ENCODE assay signal across 8 cellular contexts in the genomic region with DNA sequence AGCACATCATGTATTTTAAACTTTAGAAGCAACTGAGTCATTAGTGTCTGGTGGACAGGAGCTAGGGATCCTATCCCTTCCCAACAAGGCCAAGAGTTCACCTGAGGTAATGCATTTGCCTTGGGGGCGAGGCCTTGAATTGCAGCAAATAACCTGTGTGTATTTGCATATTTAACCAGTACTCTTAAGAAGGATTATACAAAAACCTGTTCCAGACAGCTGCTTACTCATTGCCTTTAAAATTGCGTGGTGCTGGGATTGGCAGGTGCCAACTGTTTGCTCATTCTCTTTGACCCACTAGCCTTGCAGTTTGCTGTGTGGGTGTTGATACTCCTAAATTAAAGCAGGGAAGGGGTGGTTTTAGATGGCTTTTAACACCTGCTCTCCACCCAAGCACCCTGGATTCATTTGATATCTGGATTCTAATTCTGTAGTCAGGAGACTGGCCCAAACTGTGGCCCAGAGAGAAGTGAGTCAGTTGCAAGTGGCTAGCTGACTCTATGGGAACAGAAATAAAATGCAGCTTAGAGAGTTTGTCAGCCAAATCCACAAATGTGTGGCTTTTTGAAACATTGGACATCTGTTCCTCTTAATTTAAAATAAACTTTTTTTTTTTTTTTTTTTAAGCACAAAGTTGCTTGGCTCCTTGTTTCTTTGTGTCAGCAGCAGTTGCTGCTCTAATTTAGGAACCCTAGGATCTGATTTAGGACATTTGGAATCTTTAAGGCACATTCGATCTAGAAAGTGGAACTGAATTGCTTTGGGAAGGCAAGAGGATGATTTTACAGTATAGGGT. TPM values are rescaled to one million over a fixed set of nuclear protein-coding genes. Genes with fewer than 3 reads are reported as not detected.
DNase-seq lines count a peak whose midpoint lies in the region; ATAC-seq and TF ChIP-seq lines count a peak whose summit lies in the region.

No MANE protein-coding gene starts in this region.

- CTCF ChIA-PET in HCT116 (lab: Charles Lee): interaction anchor here (0.7 to 2.7 kb wide), 6 partner anchors 14 to 97 kb away, joined by 3 to 20 read pairs (median 4); no protein-coding TSS in a partner anchor

- peaks cover 67% of the 10 kb centered on the region for H3K4me1 Mint-ChIP-seq in activated naive CD8-positive, alpha-beta T cell (ENCODE audit: low read depth)

- BruUV-seq in HCT116 (replicated peaks; lab: Mats Ljungman, UMichigan): TSS peak; percentile 57

- peaks cover 82 to 98% of the 10 kb centered on the region in 2 experiments for H3K4me1 ChIP-seq in HCT116 (ENCODE audit: control insufficient read depth in 1 of 2, insufficient read depth in 2 of 2, low read length in 2 of 2)
- peaks cover 36 to 99% (median 69%) of the 10 kb centered on the region in 6 donors for H3K4me1 ChIP-seq in spleen

- peaks cover 15% of the 10 kb centered on the region for H3K36me3 Mint-ChIP-seq in activated naive CD8-positive, alpha-beta T cell

- intact Hi-C loops in HCT116 (cut with micrococcal nuclease) (no loop called here), spleen (cut with DNase I; ENCODE audit: low total_unique reads) (no loop called here)

- H3K9ac ChIP-seq in HCT116 (ENCODE audit: low read length): peak overlapping the region; percentile 92

- H3K27me3 ChIP-seq in HCT116 (ENCODE audit: insufficient read depth, low read length): no peaks in the 10 kb centered on the region
- H3K27me3 ChIP-seq in spleen (replicated peaks in 1 of 7): no peaks in the 10 kb centered on the region

- H3K27ac Mint-ChIP-seq in activated naive CD8-positive, alpha-beta T cell: peak overlapping the region; percentile 100

- no peak overlapping the region for H2AFZ ChIP-seq in HCT116 (ENCODE audit: low read depth, low read length, poor library complexity, severe bottlenecking)

- no peaks in the 10 kb centered on the region for H3K9me3 ChIP-seq in HCT116 (ENCODE audit: control insufficient read depth in 1 of 2, insufficient read depth in 1 of 2, low read depth in 1 of 2, low read length in 2 of 2)
- H3K9me3 ChIP-seq in spleen: no peaks in the 10 kb centered on the region

- peak overlapping the region in 1 of 2 experiments; percentile 32; a peak in 2 of 4 replicates for H3K4me3 ChIP-seq in HCT116 (replicated peaks in 1 of 2; ENCODE audit: low read depth in 1 of 2, low read length in 2 of 2)
- no peak overlapping the region for H3K4me3 ChIP-seq in spleen

- TF ChIP-seq POLR2A in HCT116 (IDR thresholded peaks at IDR 0.05; ENCODE audit: borderline replicate concordance, extremely low read depth, insufficient read depth, insufficient read length) (no peak), spleen (IDR thresholded peaks at IDR 0.05) (no peak)

- H3K27ac ChIP-seq in HCT116 (ENCODE audit: low read depth, low read length) (peak overlapping the region; percentile 97), spleen (peak overlapping the region; percentile 66 to 92 (median 82))

- TF ChIP-seq CTCF in HCT116 (IDR thresholded peaks at IDR 0.05 in 2 of 3, conservative IDR thresholded peaks at IDR 0.05 in 1 of 3; ENCODE audit: borderline replicate concordance in 1 of 3, insufficient read depth in 1 of 3, low read depth in 2 of 3, low read length in 2 of 3): no peak
- TF ChIP-seq CTCF in spleen (IDR thresholded peaks at IDR 0.05 in 8 of 11, conservative IDR thresholded peaks at IDR 0.05 in 3 of 11): no peak

- H3K27me3 Mint-ChIP-seq in activated naive CD8-positive, alpha-beta T cell: no peaks in the 10 kb centered on the region

- POLR2A ChIA-PET in HCT116 (lab: Charles Lee): interaction anchor here (0.7 to 15.2 kb wide), 10 partner anchors 8 to 139 kb away, joined by 3 to 443 read pairs (median 4); a partner anchor contains a TSS

- peak overlapping the region; percentile 74 for H3K4me3 Mint-ChIP-seq in activated naive CD8-positive, alpha-beta T cell

- peaks cover 7% of the 10 kb centered on the region for H3K79me2 ChIP-seq in HCT116 (ENCODE audit: insufficient read depth, low read length)

- RAD21 ChIA-PET in HCT116 (lab: Charles Lee; ENCODE audit: low non-redundant PET in 1 of 2, low total read pairs in 2 of 2, uncharacterized antibody in 2 of 2, unreplicated experiment in 2 of 2): no interaction called here

- H4K20me1 ChIP-seq in HCT116 (ENCODE audit: insufficient read depth): no peaks in the 10 kb centered on the region

- H3K36me3 ChIP-seq in HCT116 (ENCODE audit: control insufficient read depth in 1 of 2, insufficient read depth in 2 of 2, low read length in 2 of 2) (peaks cover under 1 to 4% of the 10 kb centered on the region in 2 experiments; a peak in 3 of 4 replicates), spleen (peaks cover 0 to 24% (median 1%) of the 10 kb centered on the region in 6 donors)

- H3K9me3 Mint-ChIP-seq in activated naive CD8-positive, alpha-beta T cell (ENCODE audit: low read depth): no peaks in the 10 kb centered on the region

- peak overlapping the region; percentile 68 for H3K4me2 ChIP-seq in HCT116 (ENCODE audit: low read length)

- DNase-seq in AG20443 (ENCODE audit: low spot score) (peak; percentile 34), HCT116 (ENCODE audit: low read depth, low spot score) (peak; percentile 90), NCI-H748 (lab: John Stamatoyannopoulos, UW; ENCODE audit: unreplicated experiment) (peak; percentile 96), hepatic stellate cell (ENCODE audit: low spot score) (peak; percentile 31), spleen (no peak), T1000 (lab: John Stamatoyannopoulos, UW) (no peak), cerebellum (ENCODE audit: low spot score) (no peak)

- no peaks in the 10 kb centered on the region for H3K9me2 ChIP-seq in HCT116 (ENCODE audit: insufficient read depth)

- WGBS in spleen, 5 donors: 44 to 48% (median 46%) methylated on average over 3 of the region's 3 CpGs

- no peak for TF ChIP-seq RAD21 in HCT116 (IDR thresholded peaks at IDR 0.05; ENCODE audit: low read depth)

- ATAC-seq in HCT116: peak; percentile 13

TF ChIP-seq in HCT116, 20 proteins besides CTCF, POLR2A, EP300 and RAD21:
- TF ChIP-seq JUND (IDR thresholded peaks at IDR 0.05) (no peak), TCF7L2 (IDR thresholded peaks at IDR 0.05; ENCODE audit: borderline replicate concordance, extremely low read depth, insufficient read depth, insufficient read length) (peak; percentile 30), POLR2AphosphoS5 (IDR thresholded peaks at IDR 0.05; ENCODE audit: low read depth, low read length) (peak; percentile 55)

RNA-seq across cellular contexts. Expression of a gene that starts 47.0 kb away (rescaled TPM):
- total RNA-seq in HCT116 (2021; ENCODE audit: unreplicated experiment): 13.0 TPM
- 7.9 and 11.9 TPM in 2 replicates for polyA plus RNA-seq in HCT116 (2012)
- 10 to 100 TPM in 6 of 7 donors, 1 to 10 TPM in 1; 9.9 to 25.4 (median 11.3) TPM for total RNA-seq in spleen
- 1 to 10 TPM; 6.0 to 8.8 (median 7.7) TPM for polyA plus RNA-seq in spleen
- 12.6 TPM for total RNA-seq in cerebellum

RNA-seq across cellular contexts. Expression of a gene that starts 47.1 kb away (rescaled TPM):
- 75.7 TPM for total RNA-seq in HCT116 (2021; ENCODE audit: unreplicated experiment)
- 19.3 and 30.2 TPM in 2 replicates for polyA plus RNA-seq in HCT116 (2012)
- 10 to 100 TPM; 38.9 to 51.5 (median 49.5) TPM for total RNA-seq in spleen
- 10 to 100 TPM in 1 of 3 donors, 1 to 10 TPM in 2; 8.2 to 13.2 (median 9.8) TPM for polyA plus RNA-seq in spleen
- total RNA-seq in cerebellum: 46.0 TPM

Comparison
In these comparisons a context has a peak if more than half of its experiments do, and no peak if none do; other contexts are left out.
1. DNase-seq: peak in AG20443 (single experiment), HCT116 (single experiment), NCI-H748 (single experiment) and hepatic stellate cell (single experiment); none in spleen (single experiment), T1000 (single experiment) and cerebellum (single experiment).